ENCODE assay signal across 11 cellular contexts in genomic region chr7:133423618-133424017, GRCh38.
"Had no signal": no experiment of that assay in that cellular context is flagged by ENCODE, and none has a peak within 500 bp of the region (broad histone marks: within the 10 kb centered on the region; RNA-seq: fewer than 3 reads in every experiment).

No MANE protein-coding gene starts in this region.

- H3K9ac ChIP-seq: GM23248 had no signal

- H3K4me3 ChIP-seq: GM23248, GM23338, HAP-1 had no signal

- H3K4me1 ChIP-seq: HAP-1 had no signal

- H3K4me2 ChIP-seq: GM23338 had no signal

- FAIRE-seq: H1, H54 had no signal

- H3K9me3 ChIP-seq: HAP-1 had no signal

- H2AFZ ChIP-seq: GM23248, GM23338 had no signal

- H3K36me3 ChIP-seq: HAP-1 had no signal

- ATAC-seq: GM23338, HCT116 had no signal

- DNase-seq: GM23248, GOT3, H7, H9, HCEC 1CT, HFFc6 had no signal

- H3K27ac ChIP-seq: GM23248 had no signal
